In the genomic region with DNA sequence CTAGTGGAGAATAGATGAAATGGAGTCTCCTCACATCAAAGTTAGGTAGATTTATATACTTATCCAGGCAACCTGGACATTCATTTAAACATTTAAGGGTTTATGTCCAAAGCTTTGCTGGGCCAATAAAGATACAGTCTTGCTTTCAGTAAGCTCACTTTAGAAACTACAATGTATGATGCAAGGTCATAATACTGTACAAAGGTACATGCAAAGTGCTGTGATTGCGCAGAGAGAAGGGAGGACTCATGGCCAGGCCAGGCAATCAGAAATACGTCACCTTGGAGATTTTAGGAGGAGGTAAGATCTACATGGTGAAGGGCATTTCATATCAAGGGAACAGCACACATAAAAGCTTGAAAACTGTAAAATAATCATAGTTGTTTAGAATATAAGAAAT, we compare ENCODE assay signal across 27 cellular contexts.
"Had no signal": no experiment of that assay in that cellular context is flagged by ENCODE, and none has a peak within 500 bp of the region (broad histone marks: within the 10 kb centered on the region; RNA-seq: fewer than 3 reads in every experiment).

No MANE protein-coding gene starts in this region.

- H3K27ac Mint-ChIP-seq: activated CD8-positive, alpha-beta T cell treated with anti-CD3 and anti-CD28 coated beads, Interleukin-2, amount 10 ng/mL, durations not matched to agents 7 days and 5 days; activated T-helper 1 cell treated with anti-CD3 and anti-CD28 coated beads, Interleukin-12 subunit alpha, Interleukin-12 subunit beta, Interleukin-2, Interleukin-4 antibody, amounts not matched to agents 30 ng/mL and 10 ng/mL and 1 ng/mL, durations not matched to agents 14 hours and 24 hours and 36 hours; T-helper 1 cell treated with Interleukin-12 subunit alpha and Interleukin-12 subunit beta and Interleukin-4 antibody, amounts not matched to agents 30 μg/mL and 1 μg/mL, for 36 hours had no signal

- H3K9me3 ChIP-seq: Peyer's patch had no signal

- DNase-seq: activated CD4-positive, alpha-beta T cell treated with anti-CD3 and anti-CD28 coated beads for 48 hours; activated CD4-positive, alpha-beta T cell treated with anti-CD3 and anti-CD28 coated beads, Interleukin-2, amount 50 U/mL, for 4 hours; activated CD4-positive, CD25-positive, alpha-beta regulatory T cell treated with anti-CD3 and anti-CD28 coated beads, Interleukin-2, amount 50 U/mL, for 72 hours; activated CD8-positive, alpha-beta memory T cell treated with anti-CD3 and anti-CD28 coated beads, Interleukin-2, amount 50 U/mL, for 48 hours; activated CD8-positive, alpha-beta T cell treated with anti-CD3 and anti-CD28 coated beads, Interleukin-2, amount 10 ng/mL, durations not matched to agents 7 days and 5 days; activated effector memory CD4-positive, alpha-beta T cell treated with Interleukin-2 at 50 U/mL for 16 hours; activated naive CD4-positive, alpha-beta T cell; activated T-cell treated with anti-CD3 and anti-CD28 coated beads, Interleukin-2, amount 50 U/mL, for 1 hour; aorta; KBM-7; NCI-H1092 treated with DMSO at 0.1 percent for 48 hours; NCI-H1417 treated with DMSO at 0.1 percent for 48 hours; NCI-H1694; NCI-H2029; NCI-H2107; NCI-H226; NCI-H510A; NCI-H526 treated with DMSO at 0.1 percent for 48 hours; NCI-H82; NK-92 treated with Interleukin-12 subunit alpha and Interleukin-12 subunit beta, amount 100 ng/mL, for 24 hours; Peyer's patch; Right ventricle myocardium superior had no signal

- H3K36me3 Mint-ChIP-seq: activated naive CD4-positive, alpha-beta T cell treated with anti-CD3 and anti-CD28 coated beads, Interleukin-2, amount 50 U/mL, for 24 hours had no signal

- H3K4me3 ChIP-seq: Peyer's patch had no signal

- H3K27ac ChIP-seq: Peyer's patch, RWPE1 had no signal

- H3K4me1 ChIP-seq: Peyer's patch had no signal

- H3K4me3 Mint-ChIP-seq: activated CD8-positive, alpha-beta T cell treated with anti-CD3 and anti-CD28 coated beads, Interleukin-2, amount 10 ng/mL, durations not matched to agents 7 days and 5 days; activated naive CD4-positive, alpha-beta T cell treated with anti-CD3 and anti-CD28 coated beads, Interleukin-2, amount 50 U/mL, for 24 hours; activated T-helper 1 cell treated with anti-CD3 and anti-CD28 coated beads, Interleukin-12 subunit alpha, Interleukin-12 subunit beta, Interleukin-2, Interleukin-4 antibody, amounts not matched to agents 30 ng/mL and 10 ng/mL and 1 ng/mL, durations not matched to agents 14 hours and 24 hours and 36 hours; central memory CD8-positive, alpha-beta T cell; T-helper 1 cell treated with Interleukin-12 subunit alpha and Interleukin-12 subunit beta and Interleukin-4 antibody, amounts not matched to agents 30 μg/mL and 1 μg/mL, for 36 hours had no signal

- H3K27me3 ChIP-seq: Peyer's patch had no signal

- ATAC-seq: activated CD8-positive, alpha-beta T cell treated with anti-CD3 and anti-CD28 coated beads, Interleukin-2, amount 10 ng/mL, durations not matched to agents 7 days and 5 days had no signal

- H3K36me3 ChIP-seq: Peyer's patch had no signal

- H3K9me3 Mint-ChIP-seq: activated naive CD4-positive, alpha-beta T cell treated with anti-CD3 and anti-CD28 coated beads, Interleukin-2, amount 50 U/mL, for 24 hours; activated T-helper 1 cell treated with anti-CD3 and anti-CD28 coated beads, Interleukin-12 subunit alpha, Interleukin-12 subunit beta, Interleukin-2, Interleukin-4 antibody, amounts not matched to agents 30 ng/mL and 10 ng/mL and 1 ng/mL, durations not matched to agents 14 hours and 24 hours and 36 hours; central memory CD8-positive, alpha-beta T cell; T-helper 1 cell treated with Interleukin-12 subunit alpha and Interleukin-12 subunit beta and Interleukin-4 antibody, amounts not matched to agents 30 μg/mL and 1 μg/mL, for 36 hours had no signal

- H3K4me1 Mint-ChIP-seq: activated naive CD4-positive, alpha-beta T cell treated with anti-CD3 and anti-CD28 coated beads, Interleukin-2, amount 50 U/mL, for 24 hours; central memory CD8-positive, alpha-beta T cell had no signal
